In genomic region chr5:139640432-139641115, GRCh38 we compare ENCODE assay signal across 22 cellular contexts. TPM values are rescaled to one million over a fixed set of nuclear protein-coding genes. Genes with fewer than 3 reads are reported as not detected.
DNase-seq lines count a peak whose midpoint lies in the region; ATAC-seq and TF ChIP-seq lines count a peak whose summit lies in the region.
"Had no signal": no experiment of that assay in that cellular context is flagged by ENCODE, and none has a peak within 500 bp of the region (broad histone marks: within the 10 kb centered on the region; RNA-seq: fewer than 3 reads in every experiment).

No MANE protein-coding gene starts in this region.

- TF ChIP-seq POLR2A in IMR-90 (IDR thresholded peaks at IDR 0.05; ENCODE audit: low read depth, low read length) = no peak

- no peak overlapping the region for H3K18ac ChIP-seq in IMR-90 (ENCODE audit: low read depth, low read length)

- H2BK15ac ChIP-seq in IMR-90 (ENCODE audit: low read depth, low read length) = no peak overlapping the region

- POLR2A ChIA-PET in IMR-90 (lab: Charles Lee; ENCODE audit: unreplicated experiment) = no interaction called here

- BruUV-seq in IMR-90 (replicated peaks; lab: Mats Ljungman, UMichigan) = no TSS peak

- no peak for TF ChIP-seq RAD21 in IMR-90 (IDR thresholded peaks at IDR 0.05; ENCODE audit: low read length)

- H3K14ac ChIP-seq in IMR-90 (replicated peaks; ENCODE audit: low read depth, low read length) = no peak overlapping the region

- peak overlapping the region; percentile 93 for H3K4me2 ChIP-seq in BLaER1
- no peak overlapping the region for H3K4me2 ChIP-seq in IMR-90 (ENCODE audit: low read depth, low read length)

- no peak overlapping the region for H3K27ac Mint-ChIP-seq in endothelial cell (ENCODE audit: unreplicated experiment)
- H3K27ac Mint-ChIP-seq in progenitor cell of endocrine pancreas = peak overlapping the region; percentile 49

- H3K27ac ChIP-seq in BLaER1 (peak overlapping the region; percentile 69), IMR-90 (ENCODE audit: insufficient read depth, low read length) (no peak overlapping the region)
- H3K27ac ChIP-seq: cardiac muscle cell, epithelial cell of prostate, lower lobe of right lung, ovary had no signal

- in situ Hi-C loops in IMR-90 (cut with MboI; ENCODE audit: low sequenced_read_pairs) = loop anchor here (25.0 kb wide), 1 partner anchor 472 kb away; the partner anchor contains the start of gene PURA

- WGBS in IMR-90 (ENCODE audit: extremely low coverage in 2 of 2, insufficient read length in 1 of 2), 2 experiments = 78% methylated on average over 11 of the region's 13 CpGs; no CpG with 5 or more reads in 1 of the 2 experiments

- H3K4me1 ChIP-seq in BLaER1 = peaks cover 98% of the 10 kb centered on the region
- peaks cover 23% of the 10 kb centered on the region for H3K4me1 ChIP-seq in IMR-90 (ENCODE audit: control insufficient read depth, insufficient read depth, low read length)

- H3K4ac ChIP-seq in IMR-90 (ENCODE audit: low read depth, low read length) = no peak overlapping the region

- intact Hi-C loops in IMR-90 (cut with micrococcal nuclease) = no loop called here

- no peak overlapping the region for H3K4me3 Mint-ChIP-seq in endothelial cell (ENCODE audit: unreplicated experiment)
- H3K4me3 Mint-ChIP-seq in progenitor cell of endocrine pancreas (ENCODE audit: low read depth) = no peak overlapping the region
- H3K4me3 Mint-ChIP-seq: activated T-helper 17 cell treated with anti-CD3 and anti-CD28 coated beads, Interleukin-2, amount 50 U/mL, for 72 hours had no signal

- DNase-seq in IMR-90 = no peak
- peak; percentile 6 for DNase-seq in endothelial cell (ENCODE audit: low spot score)
- DNase-seq in progenitor cell of endocrine pancreas (ENCODE audit: low spot score, unreplicated experiment) = peak; percentile 6
- no peak for DNase-seq in NCI-H1417 treated with DMSO at 0.1 percent for 48 hours (lab: John Stamatoyannopoulos, UW)
- no peak for DNase-seq in NCI-H2196 (lab: John Stamatoyannopoulos, UW; ENCODE audit: unreplicated experiment)
- DNase-seq in NCI-H510A treated with DMSO at 0.1 percent for 48 hours (lab: John Stamatoyannopoulos, UW) = no peak
- DNase-seq: BE2C; DMS79; hippocampal formation; Karpas-422; lower lobe of right lung; NCI-H1930; NK-92 treated with Interleukin-12 subunit alpha and Interleukin-12 subunit beta, amount 100 ng/mL, for 24 hours; stimulated activated naive CD4-positive, alpha-beta T cell had no signal

- H2BK120ac ChIP-seq in IMR-90 (ENCODE audit: low read depth, low read length) = no peak overlapping the region

- H2BK5ac ChIP-seq in IMR-90 (ENCODE audit: low read depth, low read length, poor library complexity, severe bottlenecking) = no peak overlapping the region

- H3K4me1 Mint-ChIP-seq in endothelial cell (ENCODE audit: unreplicated experiment) = peaks cover 43% of the 10 kb centered on the region
- H3K4me1 Mint-ChIP-seq in progenitor cell of endocrine pancreas (ENCODE audit: low read depth) = peaks cover 76% of the 10 kb centered on the region

- H3K79me1 ChIP-seq in IMR-90 (ENCODE audit: low read depth in 1 of 2, low read length in 2 of 2) = peaks cover 4 to 20% of the 10 kb centered on the region in 2 experiments; a peak in 3 of 4 replicates

- H3K4me3 ChIP-seq in BLaER1 (no peak overlapping the region), IMR-90 (ENCODE audit: insufficient read depth, low read depth, low read length) (no peak overlapping the region)
- H3K4me3 ChIP-seq: cardiac muscle cell, GM12878, lower lobe of right lung, ovary had no signal

- H3K9me1 ChIP-seq in IMR-90 (ENCODE audit: insufficient read depth, low read length) = peaks cover 19% of the 10 kb centered on the region

- H3K36me3 Mint-ChIP-seq in endothelial cell (ENCODE audit: low read depth, unreplicated experiment) (peaks cover 9% of the 10 kb centered on the region), progenitor cell of endocrine pancreas (ENCODE audit: insufficient read depth) (no peaks in the 10 kb centered on the region)

- H3K27me3 Mint-ChIP-seq in endothelial cell (ENCODE audit: unreplicated experiment) (peaks cover 20% of the 10 kb centered on the region), progenitor cell of endocrine pancreas (no peaks in the 10 kb centered on the region)
- H3K27me3 Mint-ChIP-seq: activated T-helper 17 cell treated with anti-CD3 and anti-CD28 coated beads, Interleukin-2, amount 50 U/mL, for 72 hours had no signal

- CTCF ChIA-PET in IMR-90 (lab: Yijun Ruan, JAX) = interaction anchor here (0.7 kb wide), 1 partner anchor 135 kb away, joined by 4 read pairs; no protein-coding TSS in a partner anchor

- dilution Hi-C loops in IMR-90 (cut with HindIII; ENCODE audit: low sequenced_read_pairs, unreplicated experiment) = loop anchor here (25.0 kb wide), 1 partner anchor 122 kb away; no protein-coding TSS in a partner anchor

- H3K9me3 Mint-ChIP-seq in endothelial cell (ENCODE audit: unreplicated experiment) (no peaks in the 10 kb centered on the region), progenitor cell of endocrine pancreas (ENCODE audit: low read depth) (no peaks in the 10 kb centered on the region)
- H3K9me3 Mint-ChIP-seq: activated T-helper 17 cell treated with anti-CD3 and anti-CD28 coated beads, Interleukin-2, amount 50 U/mL, for 72 hours had no signal

- H3K23ac ChIP-seq in IMR-90 (ENCODE audit: low read depth, low read length) = no peak overlapping the region

- peak overlapping the region; percentile 31; the same call in 1 of the 2 replicates for H2AK5ac ChIP-seq in IMR-90 (ENCODE audit: low read depth, low read length)

- H4K8ac ChIP-seq in IMR-90 (ENCODE audit: low read depth in 2 of 2, low read length in 2 of 2) = no peak overlapping the region

- ATAC-seq in IMR-90 (ENCODE audit: low read depth) (no peak), GM18909 (IDR thresholded peaks at IDR 0.05; ENCODE audit: poor library complexity, unreplicated experiment) (no peak)
- ATAC-seq: activated CD4-positive, CD25-positive, alpha-beta regulatory T cell treated with anti-CD3 and anti-CD28 coated beads, Interleukin-2, amount 50 U/mL, for 24 hours; activated T-helper 17 cell treated with anti-CD3 and anti-CD28 coated beads, Interleukin-2, amount 50 U/mL, for 72 hours; GM12878; lower lobe of right lung had no signal

- H2AFZ ChIP-seq in IMR-90 (replicated peaks; ENCODE audit: low read length, poor library complexity) = no peak overlapping the region

- H3K9ac ChIP-seq in BLaER1 (peak overlapping the region; percentile 23; the same call in 1 of the 2 replicates), IMR-90 (ENCODE audit: low read depth, low read length) (no peak overlapping the region)

- H3K9me3 ChIP-seq in BLaER1 (no peaks in the 10 kb centered on the region), IMR-90 (ENCODE audit: control insufficient read depth, insufficient read depth, low read length) (no peaks in the 10 kb centered on the region)
- H3K9me3 ChIP-seq: BE2C, lower lobe of right lung, ovary had no signal

- H3K27me3 ChIP-seq in BLaER1 = no peaks in the 10 kb centered on the region
- H3K27me3 ChIP-seq in IMR-90 (ENCODE audit: control insufficient read depth, insufficient read depth, low read length) = no peaks in the 10 kb centered on the region
- H3K27me3 ChIP-seq: BE2C, cardiac muscle cell, ovary had no signal

- H2BK20ac ChIP-seq in IMR-90 (ENCODE audit: low read depth, low read length) = no peak overlapping the region

- no peaks in the 10 kb centered on the region for H3K36me3 ChIP-seq in BLaER1
- no peaks in the 10 kb centered on the region for H3K36me3 ChIP-seq in IMR-90 (ENCODE audit: control insufficient read depth, insufficient read depth, low read length)
- H3K36me3 ChIP-seq: BE2C, cardiac muscle cell, lower lobe of right lung, ovary had no signal

- peak overlapping the region; percentile 3; the same call in 1 of the 2 replicates for H4K91ac ChIP-seq in IMR-90 (ENCODE audit: insufficient read depth, low read depth, low read length)

- H3K56ac ChIP-seq in IMR-90 (ENCODE audit: extremely low read depth, insufficient read depth, low read length) = no peak overlapping the region

- peaks cover 41% of the 10 kb centered on the region for H4K20me1 ChIP-seq in BLaER1
- peaks cover under 1% of the 10 kb centered on the region; the same call in 1 of the 2 replicates for H4K20me1 ChIP-seq in IMR-90 (ENCODE audit: insufficient read depth, low read length)

- TF ChIP-seq CTCF in IMR-90 (conservative IDR thresholded peaks at IDR 0.05; ENCODE audit: low read depth, low read length) = no peak
- TF ChIP-seq CTCF in endothelial cell (IDR thresholded peaks at IDR 0.05; ENCODE audit: unreplicated experiment) = no peak
- no peak for TF ChIP-seq CTCF in progenitor cell of endocrine pancreas (IDR thresholded peaks at IDR 0.05; ENCODE audit: unreplicated experiment)

- no peak overlapping the region for H2AK9ac ChIP-seq in IMR-90 (replicated peaks; ENCODE audit: low read depth, low read length, poor library complexity)

- no peak overlapping the region for H4K5ac ChIP-seq in IMR-90 (ENCODE audit: low read depth, low read length)

TF ChIP-seq in IMR-90, 13 proteins besides CTCF, POLR2A, EP300 and RAD21:
- no peak for TF ChIP-seq FOS (IDR thresholded peaks at IDR 0.05; ENCODE audit: low read depth, low read length)

RNA-seq across cellular contexts. Expression of gene CXXC5, which starts 7.6 kb away (rescaled TPM):
- total RNA-seq in IMR-90 (2012; rRNA removed) (24.9 and 30.8 TPM in 2 replicates), endothelial cell (ENCODE audit: unreplicated experiment) (37.3 TPM), progenitor cell of endocrine pancreas (79.1 and 88.2 TPM in 2 replicates)
- 35.7 and 38.8 TPM in 2 replicates for polyA plus RNA-seq in IMR-90 (2012; rRNA removed)
- polyA plus RNA-seq in IMR-90 (2012; cell fraction: cytosol; rRNA removed) = 34.7 and 72.2 TPM in 2 replicates
- polyA plus RNA-seq in IMR-90 (2012; cell fraction: nucleus; rRNA removed; ENCODE audit: low replicate concordance) = 24.5 and 60.8 TPM in 2 replicates

Comparison
In these comparisons a context has a peak if more than half of its experiments do, and no peak if none do; other contexts are left out.
1. DNase-seq: peak in endothelial cell (single experiment) and progenitor cell of endocrine pancreas (single experiment); none in IMR-90 (single experiment), NCI-H1417 treated with DMSO at 0.1 percent for 48 hours (single experiment), NCI-H2196 (single experiment) and NCI-H510A treated with DMSO at 0.1 percent for 48 hours (single experiment).